ENCODE assay signal across 17 cellular contexts in genomic region chr2:202164409-202164808, GRCh38.
DNase-seq lines count a peak whose midpoint lies in the region; ATAC-seq and TF ChIP-seq lines count a peak whose summit lies in the region.
"Had no signal": no experiment of that assay in that cellular context is flagged by ENCODE, and none has a peak within 500 bp of the region (broad histone marks: within the 10 kb centered on the region; RNA-seq: fewer than 3 reads in every experiment).

No MANE protein-coding gene starts in this region.

- 44% methylated on average over 3 of the region's 3 CpGs for WGBS in hepatocyte (ENCODE audit: low lambda C conversion rate, missing lambda C conversion rate)

- ATAC-seq in HG03159 (IDR thresholded peaks at IDR 0.05; ENCODE audit: unreplicated experiment) (no peak), HG02840 (IDR thresholded peaks at IDR 0.05; ENCODE audit: low FRiP score, unreplicated experiment) (no peak), GM21367 (IDR thresholded peaks at IDR 0.05; ENCODE audit: unreplicated experiment) (no peak)
- ATAC-seq: HCT116 had no signal

- H3K79me2 ChIP-seq in hepatocyte (no peaks in the 10 kb centered on the region), osteoblast (ENCODE audit: insufficient read depth, low read length) (no peaks in the 10 kb centered on the region)

- no peak overlapping the region for H3K4me3 ChIP-seq in hepatocyte
- H3K4me3 ChIP-seq in osteoblast (ENCODE audit: insufficient read depth, low read length) = no peak overlapping the region
- H3K4me3 ChIP-seq: GM23248, K562 had no signal

- H3K4me1 ChIP-seq in hepatocyte (ENCODE audit: insufficient read depth) (peaks cover 17% of the 10 kb centered on the region), osteoblast (ENCODE audit: insufficient read depth, low read length) (peaks cover 10% of the 10 kb centered on the region)

- H3K36me3 ChIP-seq in hepatocyte (replicated peaks; ENCODE audit: insufficient read depth, low read depth) = no peaks in the 10 kb centered on the region
- no peaks in the 10 kb centered on the region for H3K36me3 ChIP-seq in osteoblast (ENCODE audit: insufficient read depth, low read length)

- H2AFZ ChIP-seq in hepatocyte (no peak overlapping the region), osteoblast (ENCODE audit: low read length) (no peak overlapping the region)
- H2AFZ ChIP-seq: GM23248 had no signal

- no peak overlapping the region for H3K4me2 ChIP-seq in hepatocyte
- no peak overlapping the region for H3K4me2 ChIP-seq in osteoblast (ENCODE audit: insufficient read depth, low read length)

- H4K20me1 ChIP-seq in hepatocyte (ENCODE audit: insufficient read depth, poor library complexity, severe bottlenecking) (no peaks in the 10 kb centered on the region), osteoblast (ENCODE audit: insufficient read depth, low read length) (no peaks in the 10 kb centered on the region)

- TF ChIP-seq CTCF in hepatocyte (IDR thresholded peaks at IDR 0.05; ENCODE audit: poor library complexity) = no peak
- no peak for TF ChIP-seq CTCF in osteoblast (IDR thresholded peaks at IDR 0.05; ENCODE audit: extremely low read depth, low read depth, low read length)

- H3K27ac ChIP-seq in hepatocyte = peak overlapping the region; percentile 34
- no peak overlapping the region for H3K27ac ChIP-seq in osteoblast (ENCODE audit: low read depth, low read length)
- H3K27ac ChIP-seq: GM23248 had no signal

- H3K9me3 ChIP-seq in hepatocyte (ENCODE audit: low read depth) = no peaks in the 10 kb centered on the region
- H3K9me3 ChIP-seq in osteoblast (ENCODE audit: low read depth, low read length) = no peaks in the 10 kb centered on the region

- DNase-seq in ELF-1 (ENCODE audit: low read depth, low spot score) = peak; percentile 50
- DNase-seq in NCI-H82 treated with DMSO at 0.1 percent for 48 hours (lab: John Stamatoyannopoulos, UW; ENCODE audit: unreplicated experiment) = peak; percentile 79
- DNase-seq in hepatocyte (ENCODE audit: low spot score) = peak; percentile 38
- peak; percentile 37 for DNase-seq in osteoblast (ENCODE audit: insufficient read length, low spot score, missing footprints)
- no peak for DNase-seq in NCI-H2171 treated with DMSO at 0.1 percent for 48 hours (lab: John Stamatoyannopoulos, UW)
- DNase-seq: DMS153, GF-D8, GM23248, NCI-H1105 treated with DMSO at 0.1 percent for 48 hours, NCI-H1694, NCI-H2081 treated with DMSO at 0.1 percent for 48 hours, NCI-H510A treated with DMSO at 0.1 percent for 48 hours had no signal

- H3K27me3 ChIP-seq in hepatocyte = peaks cover 5% of the 10 kb centered on the region
- H3K27me3 ChIP-seq in osteoblast (ENCODE audit: insufficient read depth, low read length) = no peaks in the 10 kb centered on the region

- H3K9me2 ChIP-seq in hepatocyte (replicated peaks; ENCODE audit: insufficient read depth) = no peaks in the 10 kb centered on the region
